In genomic region chr22:47115921-47116320, GRCh38 we compare ENCODE assay signal across 33 cellular contexts.
"Had no signal": no experiment of that assay in that cellular context is flagged by ENCODE, and none has a peak within 500 bp of the region (broad histone marks: within the 10 kb centered on the region; RNA-seq: fewer than 3 reads in every experiment).

No MANE protein-coding gene starts in this region.

- H3K27me3 Mint-ChIP-seq: activated CD4-positive, alpha-beta T cell treated with anti-CD3 and anti-CD28 coated beads, Interleukin-2, amount 10 ng/mL, durations not matched to agents 24 days and 14 days; activated CD8-positive, alpha-beta T cell treated with anti-CD3 and anti-CD28 coated beads for 36 hours; activated naive CD8-positive, alpha-beta T cell treated with anti-CD3 and anti-CD28 coated beads for 36 hours; activated T-helper 17 cell treated with anti-CD3 and anti-CD28 coated beads, Interleukin-2, amount 50 U/mL, for 72 hours had no signal

- H3K9me3 ChIP-seq: breast epithelium, Peyer's patch, SJSA1, SK-N-SH had no signal

- H3K4me1 Mint-ChIP-seq: activated CD4-positive, alpha-beta T cell treated with anti-CD3 and anti-CD28 coated beads, Interleukin-2, amount 10 ng/mL, durations not matched to agents 24 days and 14 days; activated naive CD8-positive, alpha-beta T cell treated with anti-CD3 and anti-CD28 coated beads for 36 hours; activated T-helper 17 cell treated with anti-CD3 and anti-CD28 coated beads, Interleukin-2, amount 50 U/mL, for 72 hours had no signal

- H3K27me3 ChIP-seq: breast epithelium, Peyer's patch, SJSA1 had no signal

- ATAC-seq: activated CD8-positive, alpha-beta T cell treated with anti-CD3 and anti-CD28 coated beads for 36 hours; activated T-cell treated with anti-CD3 and anti-CD28 coated beads, Interleukin-2, amount 50 U/mL, for 72 hours; activated T-helper 17 cell treated with anti-CD3 and anti-CD28 coated beads, Interleukin-2, amount 50 U/mL, for 72 hours; K562; PC-3 had no signal

- DNase-seq: activated CD4-positive, alpha-beta T cell treated with anti-CD3 and anti-CD28 coated beads, Interleukin-2, amount 10 ng/mL, durations not matched to agents 24 days and 14 days; activated CD4-positive, alpha-beta T cell treated with anti-CD3 and anti-CD28 coated beads, Interleukin-2, amount 50 U/mL, for 4 hours; activated CD8-positive, alpha-beta T cell treated with anti-CD3 and anti-CD28 coated beads for 36 hours; activated naive CD4-positive, alpha-beta T cell; activated naive CD4-positive, alpha-beta T cell treated with anti-CD3 and anti-CD28 coated beads, Interleukin-2, amount 50 U/mL, for 16 hours; activated naive CD8-positive, alpha-beta T cell treated with anti-CD3 and anti-CD28 coated beads for 36 hours; activated T-cell treated with anti-CD3 and anti-CD28 coated beads, Interleukin-2, amount 50 U/mL, for 1 hour; activated T-cell treated with anti-CD3 and anti-CD28 coated beads, Interleukin-2, amount 50 U/mL, for 72 hours; amniotic stem cell; NCI-H1092 treated with DMSO at 0.1 percent for 48 hours; NCI-H1417; NCI-H146; NCI-H187; NCI-H2029 treated with DMSO at 0.1 percent for 48 hours; NCI-H2107; NCI-H2171; NCI-H446; NCI-H510A treated with DMSO at 0.1 percent for 48 hours; NCI-H526 treated with DMSO at 0.1 percent for 48 hours; NCI-H82; NK-92 treated with Interleukin-12 subunit alpha and Interleukin-12 subunit beta, amount 100 ng/mL, for 24 hours; PC-3; RPMI8226; SHP77 treated with DMSO at 0.1 percent for 48 hours; SK-N-SH had no signal

- H3K4me3 ChIP-seq: breast epithelium, K562, Peyer's patch, SJSA1 had no signal

- FAIRE-seq: K562, TTC549 had no signal

- H3K4me3 Mint-ChIP-seq: activated CD4-positive, alpha-beta T cell treated with anti-CD3 and anti-CD28 coated beads, Interleukin-2, amount 10 ng/mL, durations not matched to agents 24 days and 14 days; activated CD8-positive, alpha-beta T cell treated with anti-CD3 and anti-CD28 coated beads for 36 hours; activated naive CD8-positive, alpha-beta T cell treated with anti-CD3 and anti-CD28 coated beads for 36 hours; activated T-cell treated with anti-CD3 and anti-CD28 coated beads, Interleukin-2, amount 50 U/mL, for 72 hours; activated T-helper 17 cell treated with anti-CD3 and anti-CD28 coated beads, Interleukin-2, amount 50 U/mL, for 72 hours; T-helper 1 cell treated with Interleukin-12 subunit alpha and Interleukin-12 subunit beta and Interleukin-4 antibody, amounts not matched to agents 30 μg/mL and 1 μg/mL, for 36 hours; T-helper 2 cell treated with Interferon-gamma antibody and Interleukin-4, amounts not matched to agents 5 μg/mL and 100 μg/mL, for 36 hours had no signal

- H3K4me1 ChIP-seq: breast epithelium, Peyer's patch, SJSA1 had no signal

- H3K27ac Mint-ChIP-seq: activated CD4-positive, alpha-beta T cell treated with anti-CD3 and anti-CD28 coated beads, Interleukin-2, amount 10 ng/mL, durations not matched to agents 24 days and 14 days; activated CD8-positive, alpha-beta T cell treated with anti-CD3 and anti-CD28 coated beads for 36 hours; activated naive CD8-positive, alpha-beta T cell treated with anti-CD3 and anti-CD28 coated beads for 36 hours; activated T-cell treated with anti-CD3 and anti-CD28 coated beads, Interleukin-2, amount 50 U/mL, for 72 hours; activated T-helper 17 cell treated with anti-CD3 and anti-CD28 coated beads, Interleukin-2, amount 50 U/mL, for 72 hours; T-helper 1 cell treated with Interleukin-12 subunit alpha and Interleukin-12 subunit beta and Interleukin-4 antibody, amounts not matched to agents 30 μg/mL and 1 μg/mL, for 36 hours; T-helper 2 cell treated with Interferon-gamma antibody and Interleukin-4, amounts not matched to agents 5 μg/mL and 100 μg/mL, for 36 hours had no signal

- H3K9me3 Mint-ChIP-seq: activated CD4-positive, alpha-beta T cell treated with anti-CD3 and anti-CD28 coated beads, Interleukin-2, amount 10 ng/mL, durations not matched to agents 24 days and 14 days; activated CD8-positive, alpha-beta T cell treated with anti-CD3 and anti-CD28 coated beads for 36 hours; activated naive CD8-positive, alpha-beta T cell treated with anti-CD3 and anti-CD28 coated beads for 36 hours; activated T-cell treated with anti-CD3 and anti-CD28 coated beads, Interleukin-2, amount 50 U/mL, for 72 hours; activated T-helper 17 cell treated with anti-CD3 and anti-CD28 coated beads, Interleukin-2, amount 50 U/mL, for 72 hours; T-helper 1 cell treated with Interleukin-12 subunit alpha and Interleukin-12 subunit beta and Interleukin-4 antibody, amounts not matched to agents 30 μg/mL and 1 μg/mL, for 36 hours; T-helper 2 cell treated with Interferon-gamma antibody and Interleukin-4, amounts not matched to agents 5 μg/mL and 100 μg/mL, for 36 hours had no signal

- H3K36me3 ChIP-seq: breast epithelium, SJSA1 had no signal

- H3K27ac ChIP-seq: breast epithelium, Peyer's patch, SJSA1 had no signal
